9 cellular contexts compared by ENCODE assay signal in the genomic region with DNA sequence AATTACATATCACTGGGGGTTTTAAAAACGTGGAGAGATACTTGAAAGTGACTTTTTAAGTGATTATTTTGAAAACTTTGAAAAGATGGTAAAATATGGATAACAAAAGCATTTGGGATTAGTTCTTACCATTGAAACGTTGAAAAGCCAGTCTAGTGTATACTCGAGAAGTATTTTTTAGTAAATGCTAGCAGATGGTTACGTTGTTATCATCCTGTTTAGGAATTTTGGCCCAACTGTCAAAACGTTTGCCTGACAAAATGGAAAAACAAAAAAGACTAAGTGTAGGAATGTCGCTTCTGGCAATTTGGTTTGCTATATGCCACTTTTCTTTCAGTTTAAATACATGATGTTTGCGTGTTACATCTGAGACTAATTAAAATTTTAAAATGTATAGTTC. TPM values are rescaled to one million over a fixed set of nuclear protein-coding genes. Genes with fewer than 3 reads are reported as not detected.
A peak's percentile ranks its signal among the peaks of the same experiment; 100 is the strongest.
DNase-seq lines count a peak whose midpoint lies in the region; ATAC-seq and TF ChIP-seq lines count a peak whose summit lies in the region.
"Had no signal": no experiment of that assay in that cellular context is flagged by ENCODE, and none has a peak within 500 bp of the region (broad histone marks: within the 10 kb centered on the region; RNA-seq: fewer than 3 reads in every experiment).

No MANE protein-coding gene starts in this region.

- no peak for DNase-seq in Caco-2
- DNase-seq in OCI-LY7 (ENCODE audit: low spot score): no peak
- DNase-seq in epithelial cell of prostate (ENCODE audit: low read depth, low spot score): no peak
- DNase-seq in trophoblast cell: no peak
- no peak for DNase-seq in KBM-7
- DNase-seq in KG1 (lab: John Stamatoyannopoulos, UW): no peak
- DNase-seq: foreskin melanocyte had no signal

- H2AFZ ChIP-seq in OCI-LY7 (ENCODE audit: low read length): no peak overlapping the region
- no peak overlapping the region for H2AFZ ChIP-seq in trophoblast cell (ENCODE audit: insufficient read depth, low read length, poor library complexity)

- H3K9me3 ChIP-seq in Caco-2: peaks cover 12% of the 10 kb centered on the region
- H3K9me3 ChIP-seq in OCI-LY7 (ENCODE audit: low read length): peaks cover 32% of the 10 kb centered on the region
- H3K9me3 ChIP-seq in trophoblast cell (ENCODE audit: insufficient read depth, low read depth, low read length): peaks cover 2% of the 10 kb centered on the region

- peaks cover 16% of the 10 kb centered on the region for H3K9me3 Mint-ChIP-seq in Caco-2 (ENCODE audit: unreplicated experiment)

- intact Hi-C loops in Caco-2 (cut with micrococcal nuclease; ENCODE audit: unreplicated experiment): loop anchor here (2.0 kb wide), 1 partner anchor 19 kb away; no protein-coding TSS in a partner anchor
- intact Hi-C loops in OCI-LY7 (cut with micrococcal nuclease; ENCODE audit: unreplicated experiment): loop anchor here (2.0 kb wide), 1 partner anchor 77 kb away; no protein-coding TSS in a partner anchor

- H4K8ac ChIP-seq in trophoblast cell (ENCODE audit: low read depth, low read length): no peak overlapping the region

- no peaks in the 10 kb centered on the region; the same call in 1 of the 2 replicates for H3K36me3 ChIP-seq in Caco-2 (ENCODE audit: control insufficient read depth, insufficient read depth, low read length)
- peaks cover 70% of the 10 kb centered on the region for H3K36me3 ChIP-seq in OCI-LY7 (ENCODE audit: insufficient read depth, low read length)
- peaks cover 7 to 11% of the 10 kb centered on the region in 2 experiments for H3K36me3 ChIP-seq in trophoblast cell (ENCODE audit: control insufficient read depth in 1 of 2, insufficient read depth in 2 of 2, low read length in 2 of 2)

- peaks cover 15% of the 10 kb centered on the region for H3K4me1 ChIP-seq in Caco-2
- H3K4me1 ChIP-seq in OCI-LY7 (ENCODE audit: insufficient read depth, low read length, poor library complexity, severe bottlenecking): peaks cover 39% of the 10 kb centered on the region
- H3K4me1 ChIP-seq in trophoblast cell (ENCODE audit: control insufficient read depth in 1 of 2, insufficient read depth in 2 of 2, low read length in 2 of 2): peaks cover 2 to 4% of the 10 kb centered on the region in 2 experiments

- H3K4ac ChIP-seq in trophoblast cell (ENCODE audit: low read depth, low read length): peak overlapping the region; percentile 71

- no peak overlapping the region for H3K23ac ChIP-seq in trophoblast cell (ENCODE audit: low read length)

- H3K27me3 ChIP-seq in Caco-2 (replicated peaks; ENCODE audit: control insufficient read depth, insufficient read depth, low read length) (no peaks in the 10 kb centered on the region), trophoblast cell (ENCODE audit: insufficient read depth, low read length) (no peaks in the 10 kb centered on the region)

- CTCF ChIA-PET in Caco-2 (lab: Charles Lee) (no interaction called here), OCI-LY7 (lab: Charles Lee; ENCODE audit: unreplicated experiment) (no interaction called here)

- no peak overlapping the region for H2BK120ac ChIP-seq in trophoblast cell (ENCODE audit: insufficient read depth, low read length, poor library complexity)

- H3K14ac ChIP-seq in trophoblast cell (ENCODE audit: low read length): no peak overlapping the region

- no peak for ATAC-seq in GM21360 (IDR thresholded peaks at IDR 0.05; ENCODE audit: unreplicated experiment)
- ATAC-seq in GM18498 (IDR thresholded peaks at IDR 0.05; ENCODE audit: unreplicated experiment): no peak

- no peaks in the 10 kb centered on the region for H3K27me3 Mint-ChIP-seq in Caco-2 (ENCODE audit: insufficient read depth, unreplicated experiment)

- H3K18ac ChIP-seq in trophoblast cell (ENCODE audit: low read length): no peak overlapping the region

- peak overlapping the region; percentile 96 for H3K4me2 ChIP-seq in OCI-LY7 (ENCODE audit: low read length)
- peak overlapping the region; percentile 36 for H3K4me2 ChIP-seq in trophoblast cell (ENCODE audit: low read length)

- POLR2A ChIA-PET in Caco-2 (lab: Charles Lee): no interaction called here
- POLR2A ChIA-PET in OCI-LY7 (lab: Charles Lee): no interaction called here

- H4K12ac ChIP-seq in trophoblast cell (ENCODE audit: low read depth, low read length): no peak overlapping the region

- H2AK5ac ChIP-seq in trophoblast cell (ENCODE audit: low read length): no peak overlapping the region

- H4K20me1 ChIP-seq in OCI-LY7 (ENCODE audit: insufficient read depth, low read length): peaks cover 12% of the 10 kb centered on the region

- H3K27ac ChIP-seq in OCI-LY7 (ENCODE audit: low read depth, low read length, poor library complexity, severe bottlenecking) (peak overlapping the region; percentile 86), epithelial cell of prostate (peak overlapping the region; percentile 91), trophoblast cell (ENCODE audit: low read depth, low read length) (no peak overlapping the region)

- TF ChIP-seq CTCF in Caco-2 (IDR thresholded peaks at IDR 0.05; ENCODE audit: insufficient read depth in 1 of 2, low read depth in 1 of 2, low read length in 1 of 2, severe bottlenecking in 1 of 2, unreplicated experiment in 1 of 2): no peak
- no peak for TF ChIP-seq CTCF in OCI-LY7 (conservative IDR thresholded peaks at IDR 0.05; ENCODE audit: low read length)

- H3K27ac Mint-ChIP-seq in Caco-2 (ENCODE audit: unreplicated experiment): peak overlapping the region; percentile 98

- peak overlapping the region; percentile 98 for H3K4me3 Mint-ChIP-seq in Caco-2 (ENCODE audit: unreplicated experiment)

- H3K9ac ChIP-seq in trophoblast cell (ENCODE audit: low read length): no peak overlapping the region

- in situ Hi-C loops in KBM-7 (cut with MboI; ENCODE audit: low pct_unique_long_range_greater_than_20kb, low sequenced_read_pairs): no loop called here

- H3K79me2 ChIP-seq in OCI-LY7 (ENCODE audit: insufficient read depth, low read depth, low read length): peaks cover 76% of the 10 kb centered on the region
- H3K79me2 ChIP-seq in trophoblast cell (ENCODE audit: control insufficient read depth, insufficient read depth, low read length, poor library complexity): peaks cover 23% of the 10 kb centered on the region

- no peak overlapping the region for H2BK5ac ChIP-seq in trophoblast cell (ENCODE audit: low read depth, low read length, poor library complexity)

- H2BK12ac ChIP-seq in trophoblast cell (ENCODE audit: low read length): no peak overlapping the region

- no TSS peak for BruUV-seq in Caco-2 (replicated peaks; lab: Mats Ljungman, UMichigan)
- BruUV-seq in OCI-LY7 (replicated peaks; lab: Mats Ljungman, UMichigan): no TSS peak

- peaks cover 38% of the 10 kb centered on the region for H3K4me1 Mint-ChIP-seq in Caco-2 (ENCODE audit: low read depth, unreplicated experiment)

- no peak overlapping the region for H4K91ac ChIP-seq in trophoblast cell (ENCODE audit: low read depth, low read length)

- WGBS in trophoblast cell (ENCODE audit: extremely low coverage, insufficient coverage, insufficient read length): no CpG with 5 or more reads among the region's 7 CpGs

- H3K36me3 Mint-ChIP-seq in Caco-2 (ENCODE audit: insufficient read depth, unreplicated experiment): peaks cover 56% of the 10 kb centered on the region

- H3K4me3 ChIP-seq in Caco-2 (ENCODE audit: low read depth, low read length) (peak overlapping the region; percentile 95), OCI-LY7 (ENCODE audit: low read depth, low read length, poor library complexity, severe bottlenecking) (peak overlapping the region; percentile 94), trophoblast cell (ENCODE audit: low read depth, low read length) (no peak overlapping the region)

- H3K9me2 ChIP-seq in OCI-LY7 (ENCODE audit: insufficient read depth, low read length): no peaks in the 10 kb centered on the region

- H3K79me1 ChIP-seq in trophoblast cell (ENCODE audit: low read length): peaks cover 13% of the 10 kb centered on the region

RNA-seq across cellular contexts. Expression of a gene that starts 1.2 kb away (rescaled TPM):
- total RNA-seq in Caco-2 (2022) (82.8 and 89.9 TPM in 2 replicates), OCI-LY7 (2022) (127 and 150 TPM in 2 replicates)
- 67.6 and 79.2 TPM in 2 replicates for total RNA-seq in OCI-LY7 (2014; rRNA removed; shearing (Covaris generic))
- polyA plus RNA-seq in trophoblast cell (2013): 28.0 and 29.0 TPM in 2 replicates
